ENCODE assay signal across 29 cellular contexts in genomic region chr5:98785244-98785643, GRCh38. TPM values are rescaled to one million over a fixed set of nuclear protein-coding genes. Genes with fewer than 3 reads are reported as not detected.
DNase-seq lines count a peak whose midpoint lies in the region; ATAC-seq and TF ChIP-seq lines count a peak whose summit lies in the region.
"Had no signal": no experiment of that assay in that cellular context is flagged by ENCODE, and none has a peak within 500 bp of the region (broad histone marks: within the 10 kb centered on the region; RNA-seq: fewer than 3 reads in every experiment).

No MANE protein-coding gene starts in this region.

- H2BK120ac ChIP-seq in mesenchymal stem cell (ENCODE audit: low read depth, low read length) = no peak overlapping the region

- no peak overlapping the region for H3K23ac ChIP-seq in mesenchymal stem cell (ENCODE audit: low read length in 2 of 2)

- peaks cover 15% of the 10 kb centered on the region for H3K4me1 Mint-ChIP-seq in progenitor cell of endocrine pancreas (ENCODE audit: low read depth)

- no peak overlapping the region for H3K4ac ChIP-seq in mesenchymal stem cell (ENCODE audit: low read depth in 1 of 2, low read length in 2 of 2)

- H4K8ac ChIP-seq in mesenchymal stem cell (ENCODE audit: low read length) = peak overlapping the region; percentile 5

- ATAC-seq in body of pancreas (no peak), GM21576 (IDR thresholded peaks at IDR 0.05; ENCODE audit: unreplicated experiment) (no peak), GM19351 (IDR thresholded peaks at IDR 0.05; ENCODE audit: unreplicated experiment) (no peak)
- ATAC-seq: activated naive CD4-positive, alpha-beta T cell treated with anti-CD3 and anti-CD28 coated beads, Interleukin-2, amount 50 U/mL, for 72 hours; left cardiac atrium had no signal

- H3K4me3 ChIP-seq in body of pancreas = no peak overlapping the region
- peak overlapping the region in 1 of 2 experiments; percentile 50 for H3K4me3 ChIP-seq in mesenchymal stem cell (ENCODE audit: insufficient read depth in 1 of 2, low read depth in 1 of 2, low read length in 2 of 2)
- peak overlapping the region; percentile 3 to 16 for H3K4me3 ChIP-seq in stomach smooth muscle (ENCODE audit: low read length in 2 of 2)
- H3K4me3 ChIP-seq: smooth muscle cell had no signal

- H3K79me1 ChIP-seq in mesenchymal stem cell (replicated peaks; ENCODE audit: low read length, poor library complexity, severe bottlenecking) = peaks cover 6% of the 10 kb centered on the region

- TF ChIP-seq CTCF in body of pancreas (IDR thresholded peaks at IDR 0.05) = no peak
- no peak for TF ChIP-seq CTCF in progenitor cell of endocrine pancreas (IDR thresholded peaks at IDR 0.05; ENCODE audit: unreplicated experiment)

- H3K4me2 ChIP-seq in mesenchymal stem cell (ENCODE audit: low read length, poor library complexity, severe bottlenecking) = no peak overlapping the region
- H3K4me2 ChIP-seq: smooth muscle cell had no signal

- H3K9me3 ChIP-seq in body of pancreas (no peaks in the 10 kb centered on the region), mesenchymal stem cell (ENCODE audit: control insufficient read depth, low read length) (no peaks in the 10 kb centered on the region), stomach smooth muscle (ENCODE audit: control insufficient read depth in 2 of 2, low read length in 2 of 2) (no peaks in the 10 kb centered on the region)
- H3K9me3 ChIP-seq: prostate gland had no signal

- no peak overlapping the region for H2BK15ac ChIP-seq in mesenchymal stem cell (ENCODE audit: low read depth, poor library complexity, severe bottlenecking)

- no peak overlapping the region for H2AFZ ChIP-seq in mesenchymal stem cell (ENCODE audit: low read depth, low read length)

- peaks cover 9% of the 10 kb centered on the region for H3K36me3 Mint-ChIP-seq in progenitor cell of endocrine pancreas (ENCODE audit: insufficient read depth)
- H3K36me3 Mint-ChIP-seq: activated naive CD4-positive, alpha-beta T cell treated with anti-CD3 and anti-CD28 coated beads, Interleukin-2, amount 50 U/mL, for 72 hours had no signal

- intact Hi-C loops in body of pancreas (cut with DNase I) = no loop called here

- H3K27ac Mint-ChIP-seq in progenitor cell of endocrine pancreas = no peak overlapping the region
- H3K27ac Mint-ChIP-seq: activated T-cell treated with anti-CD3 and anti-CD28 coated beads, Interleukin-2, amount 50 U/mL, for 24 hours; B cell had no signal

- H4K91ac ChIP-seq in mesenchymal stem cell (ENCODE audit: low read length) = no peak overlapping the region

- H3K27ac ChIP-seq in body of pancreas (peak overlapping the region in 3 of 4 donors; percentile 35 to 63 (median 60)), mesenchymal stem cell (ENCODE audit: low read length, poor library complexity, severe bottlenecking) (no peak overlapping the region), stomach smooth muscle (ENCODE audit: low read length) (no peak overlapping the region)

- H3K4me1 ChIP-seq in body of pancreas (peaks cover 75% of the 10 kb centered on the region), mesenchymal stem cell (ENCODE audit: control insufficient read depth, insufficient read depth, low read depth, low read length) (peaks cover 11% of the 10 kb centered on the region), stomach smooth muscle (ENCODE audit: control insufficient read depth, insufficient read depth, low read length) (peaks cover 47% of the 10 kb centered on the region)

- TF ChIP-seq POLR2A in body of pancreas (IDR thresholded peaks at IDR 0.05) = no peak

- DNase-seq in NCI-H1105 treated with DMSO at 0.1 percent for 48 hours (lab: John Stamatoyannopoulos, UW) (peak; percentile 22), NCI-H1105 (lab: John Stamatoyannopoulos, UW) (no peak), body of pancreas (no peak), mesenchymal stem cell (no peak), progenitor cell of endocrine pancreas (ENCODE audit: low spot score, unreplicated experiment) (no peak)
- DNase-seq: 8988T; activated CD4-positive, alpha-beta T cell treated with anti-CD3 and anti-CD28 coated beads for 1 hour; activated CD8-positive, alpha-beta memory T cell treated with anti-CD3 and anti-CD28 coated beads for 24 hours; activated T-cell treated with anti-CD3 and anti-CD28 coated beads, Interleukin-2, amount 50 U/mL, for 24 hours; COR-L47; effector CD4-positive, alpha-beta T cell; GOT3; Karpas-422; left cardiac atrium; NCI-H1930; NCI-H226; NCI-H748 treated with DMSO at 0.1 percent for 48 hours; SHP77; stimulated activated CD4-positive, alpha-beta T cell treated with anti-CD3 and anti-CD28 coated beads, Interleukin-2, amount 100 ng/mL, for 48 hours; stimulated activated naive CD4-positive, alpha-beta T cell treated with Interleukin-2 at 50 U/mL for 16 hours; trophoblast cell had no signal

- no peaks in the 10 kb centered on the region for H3K36me3 ChIP-seq in body of pancreas (replicated peaks in 1 of 2; ENCODE audit: insufficient read depth in 1 of 2, low read depth in 2 of 2)
- H3K36me3 ChIP-seq in mesenchymal stem cell (ENCODE audit: control insufficient read depth in 1 of 2, insufficient read depth in 2 of 2, low read depth in 1 of 2, low read length in 2 of 2) = peaks cover 24 to 100% of the 10 kb centered on the region in 2 experiments
- H3K36me3 ChIP-seq in stomach smooth muscle (ENCODE audit: control insufficient read depth in 2 of 2, insufficient read depth in 2 of 2, low read length in 2 of 2) = peaks cover 11 to 16% of the 10 kb centered on the region in 2 donors
- H3K36me3 ChIP-seq: prostate gland had no signal

- no peak overlapping the region for H2BK5ac ChIP-seq in mesenchymal stem cell (ENCODE audit: low read depth, low read length, poor library complexity, severe bottlenecking)

- H3K9ac ChIP-seq in mesenchymal stem cell (ENCODE audit: low read length) (peak overlapping the region; percentile 54), stomach smooth muscle (ENCODE audit: low read length in 2 of 2) (no peak overlapping the region)

- no peak overlapping the region for H2AK5ac ChIP-seq in mesenchymal stem cell (ENCODE audit: low read length, severe bottlenecking)

- H3K4me3 Mint-ChIP-seq in progenitor cell of endocrine pancreas (ENCODE audit: low read depth) = no peak overlapping the region
- H3K4me3 Mint-ChIP-seq: activated T-cell treated with anti-CD3 and anti-CD28 coated beads, Interleukin-2, amount 50 U/mL, for 24 hours; B cell had no signal

- no peaks in the 10 kb centered on the region for H3K27me3 ChIP-seq in body of pancreas
- H3K27me3 ChIP-seq in mesenchymal stem cell (ENCODE audit: control insufficient read depth in 1 of 2, insufficient read depth in 1 of 2, low read length in 2 of 2) = no peaks in the 10 kb centered on the region
- no peaks in the 10 kb centered on the region for H3K27me3 ChIP-seq in stomach smooth muscle (ENCODE audit: control insufficient read depth in 1 of 2, insufficient read depth in 2 of 2, low read length in 2 of 2)

- H3K9me3 Mint-ChIP-seq in progenitor cell of endocrine pancreas (ENCODE audit: low read depth) = no peaks in the 10 kb centered on the region
- H3K9me3 Mint-ChIP-seq: activated naive CD4-positive, alpha-beta T cell treated with anti-CD3 and anti-CD28 coated beads, Interleukin-2, amount 50 U/mL, for 72 hours; activated T-cell treated with anti-CD3 and anti-CD28 coated beads, Interleukin-2, amount 50 U/mL, for 24 hours; nephron had no signal

- H3K14ac ChIP-seq in mesenchymal stem cell (ENCODE audit: low read length in 2 of 2) = no peak overlapping the region

- H3K27me3 Mint-ChIP-seq in progenitor cell of endocrine pancreas = no peaks in the 10 kb centered on the region
- H3K27me3 Mint-ChIP-seq: activated T-cell treated with anti-CD3 and anti-CD28 coated beads, Interleukin-2, amount 50 U/mL, for 24 hours; B cell had no signal

- WGBS in body of pancreas, 2 donors = 42 to 50% methylated on average over 3 of the region's 3 CpGs
- 91% methylated on average over 3 of the region's 3 CpGs for WGBS in mesenchymal stem cell

- no peak overlapping the region for H2BK12ac ChIP-seq in mesenchymal stem cell (ENCODE audit: low read length in 2 of 2)

- no peak overlapping the region for H3K18ac ChIP-seq in mesenchymal stem cell (ENCODE audit: low read depth in 1 of 2, low read length in 2 of 2)

RNA-seq across cellular contexts. Expression of gene RGMB, which starts 11.8 kb away (rescaled TPM):
- 10 to 100 TPM; 21.0 to 21.8 TPM for total RNA-seq in body of pancreas
- polyA plus RNA-seq in mesenchymal stem cell (2013, experiment 1 of 2) = 15.4 TPM
- 15.8 TPM for polyA plus RNA-seq in mesenchymal stem cell (2013, experiment 2 of 2)
- 20.4 and 24.4 TPM in 2 replicates for total RNA-seq in progenitor cell of endocrine pancreas

Comparison
In these comparisons a context has a peak if more than half of its experiments do, and no peak if none do; other contexts are left out.
1. H3K27ac ChIP-seq: peak in body of pancreas (3 of 4); none in mesenchymal stem cell (single experiment) and stomach smooth muscle (single experiment).
2. H3K4me3 ChIP-seq: peak in stomach smooth muscle (2 of 2); none in body of pancreas (0 of 2).